1 cellular context compared by ENCODE assay signal in the genomic region with DNA sequence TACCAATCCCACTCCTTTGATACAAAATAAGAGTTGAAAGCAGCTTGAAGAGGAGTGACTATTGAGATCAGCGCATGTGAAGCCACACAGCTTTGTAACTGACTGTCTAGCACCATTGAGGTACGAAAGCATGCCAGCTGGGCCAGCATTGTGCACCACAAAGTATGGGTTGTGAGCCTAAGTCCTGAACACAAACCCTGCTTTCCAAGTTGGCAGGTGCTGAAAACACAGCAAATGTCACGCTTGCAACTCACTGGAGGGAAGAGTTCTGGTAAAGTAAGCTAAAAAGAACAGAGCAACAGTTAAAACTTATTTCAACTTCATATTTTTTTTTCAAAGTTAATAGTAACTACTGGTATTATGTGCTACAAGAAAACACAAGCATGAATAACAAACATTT.
A peak's percentile ranks its signal among the peaks of the same experiment; 100 is the strongest.
TF ChIP-seq lines count a peak whose summit lies in the region.

No MANE protein-coding gene starts in this region.

TF ChIP-seq in A549, 52 proteins besides CTCF, POLR2A, EP300 and RAD21:
- TF ChIP-seq, protein P1, sequence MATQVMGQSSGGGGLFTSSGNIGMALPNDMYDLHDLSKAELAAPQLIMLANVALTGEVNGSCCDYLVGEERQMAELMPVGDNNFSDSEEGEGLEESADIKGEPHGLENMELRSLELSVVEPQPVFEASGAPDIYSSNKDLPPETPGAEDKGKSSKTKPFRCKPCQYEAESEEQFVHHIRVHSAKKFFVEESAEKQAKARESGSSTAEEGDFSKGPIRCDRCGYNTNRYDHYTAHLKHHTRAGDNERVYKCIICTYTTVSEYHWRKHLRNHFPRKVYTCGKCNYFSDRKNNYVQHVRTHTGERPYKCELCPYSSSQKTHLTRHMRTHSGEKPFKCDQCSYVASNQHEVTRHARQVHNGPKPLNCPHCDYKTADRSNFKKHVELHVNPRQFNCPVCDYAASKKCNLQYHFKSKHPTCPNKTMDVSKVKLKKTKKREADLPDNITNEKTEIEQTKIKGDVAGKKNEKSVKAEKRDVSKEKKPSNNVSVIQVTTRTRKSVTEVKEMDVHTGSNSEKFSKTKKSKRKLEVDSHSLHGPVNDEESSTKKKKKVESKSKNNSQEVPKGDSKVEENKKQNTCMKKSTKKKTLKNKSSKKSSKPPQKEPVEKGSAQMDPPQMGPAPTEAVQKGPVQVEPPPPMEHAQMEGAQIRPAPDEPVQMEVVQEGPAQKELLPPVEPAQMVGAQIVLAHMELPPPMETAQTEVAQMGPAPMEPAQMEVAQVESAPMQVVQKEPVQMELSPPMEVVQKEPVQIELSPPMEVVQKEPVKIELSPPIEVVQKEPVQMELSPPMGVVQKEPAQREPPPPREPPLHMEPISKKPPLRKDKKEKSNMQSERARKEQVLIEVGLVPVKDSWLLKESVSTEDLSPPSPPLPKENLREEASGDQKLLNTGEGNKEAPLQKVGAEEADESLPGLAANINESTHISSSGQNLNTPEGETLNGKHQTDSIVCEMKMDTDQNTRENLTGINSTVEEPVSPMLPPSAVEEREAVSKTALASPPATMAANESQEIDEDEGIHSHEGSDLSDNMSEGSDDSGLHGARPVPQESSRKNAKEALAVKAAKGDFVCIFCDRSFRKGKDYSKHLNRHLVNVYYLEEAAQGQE (IDR thresholded peaks at IDR 0.05), result peak; percentile 53; the same call in 1 of the 2 replicates
- TF ChIP-seq, protein P2, sequence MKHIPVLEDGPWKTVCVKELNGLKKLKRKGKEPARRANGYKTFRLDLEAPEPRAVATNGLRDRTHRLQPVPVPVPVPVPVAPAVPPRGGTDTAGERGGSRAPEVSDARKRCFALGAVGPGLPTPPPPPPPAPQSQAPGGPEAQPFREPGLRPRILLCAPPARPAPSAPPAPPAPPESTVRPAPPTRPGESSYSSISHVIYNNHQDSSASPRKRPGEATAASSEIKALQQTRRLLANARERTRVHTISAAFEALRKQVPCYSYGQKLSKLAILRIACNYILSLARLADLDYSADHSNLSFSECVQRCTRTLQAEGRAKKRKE (CRISPR knock-in tag; IDR thresholded peaks at IDR 0.05; ENCODE audit: low read depth), result no peak
- TF ChIP-seq HOXB13 (CRISPR knock-in tag; IDR thresholded peaks at IDR 0.05; ENCODE audit: low read depth) (no peak), NPAS2 (CRISPR knock-in tag; IDR thresholded peaks at IDR 0.05; ENCODE audit: borderline replicate concordance) (no peak)
